In the genomic region with DNA sequence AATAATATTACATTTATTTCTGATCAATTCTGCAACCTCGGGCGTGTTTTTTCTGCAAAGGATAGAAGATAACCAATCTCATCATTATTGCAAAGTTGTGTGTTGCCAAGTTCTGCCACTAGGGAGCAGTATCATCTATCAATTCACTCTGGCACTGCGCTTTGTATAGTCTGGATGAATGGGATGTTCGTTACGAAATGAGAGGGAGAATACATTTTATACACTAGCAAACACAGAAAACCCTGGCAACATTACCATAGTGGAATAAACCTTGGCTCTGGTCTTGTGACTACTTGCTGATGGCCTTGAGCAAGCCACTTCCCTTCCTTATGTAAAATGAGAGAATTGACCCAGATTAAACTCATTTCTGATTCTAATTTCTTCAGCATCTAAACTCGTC, we compare ENCODE assay signal across 8 cellular contexts.
DNase-seq lines count a peak whose midpoint lies in the region; ATAC-seq and TF ChIP-seq lines count a peak whose summit lies in the region.

No MANE protein-coding gene starts in this region.

- H3K27me3 Mint-ChIP-seq in activated CD4-positive, alpha-beta memory T cell treated with anti-CD3 and anti-CD28 coated beads for 36 hours, result peaks cover 15% of the 10 kb centered on the region
- peaks cover 0 to 10% (median 3%) of the 10 kb centered on the region in 3 donors for H3K27me3 Mint-ChIP-seq in naive B cell

- DNase-seq in BJ (ENCODE audit: low read depth) (no peak), NCI-H460 (ENCODE audit: extremely low read depth, low read depth) (peak; percentile 45), naive B cell (peak; percentile 34), upper lobe of left lung (peak in 1 of 2 donors; percentile 29)
- peak; percentile 36 for DNase-seq in activated CD4-positive, alpha-beta memory T cell treated with anti-CD3 and anti-CD28 coated beads for 36 hours

- ATAC-seq in GM18909 (IDR thresholded peaks at IDR 0.05; ENCODE audit: poor library complexity, unreplicated experiment) (peak; percentile 80), HG03378 (IDR thresholded peaks at IDR 0.05; ENCODE audit: unreplicated experiment) (peak; percentile 89), esophagus mucosa (peak; percentile 79), naive B cell (ENCODE audit: low read depth in 2 of 2) (peak; percentile 49 to 71), upper lobe of left lung (ENCODE audit: low FRiP score in 2 of 2) (peak; percentile 66 to 92)

- H3K4me3 ChIP-seq in BJ (ENCODE audit: low read depth, low read length), result no peak overlapping the region
- H3K4me3 ChIP-seq in upper lobe of left lung, result no peak overlapping the region

- H3K4me1 ChIP-seq in upper lobe of left lung, result peaks cover 0 to 8% (median 4%) of the 10 kb centered on the region in 4 donors

- no peak overlapping the region for H3K27ac Mint-ChIP-seq in activated CD4-positive, alpha-beta memory T cell treated with anti-CD3 and anti-CD28 coated beads for 36 hours
- H3K27ac Mint-ChIP-seq in naive B cell, result peak overlapping the region in 1 of 6 donors; percentile 41

- H3K36me3 ChIP-seq in BJ (ENCODE audit: control insufficient read depth, insufficient read depth, low read length) (no peaks in the 10 kb centered on the region), upper lobe of left lung (no peaks in the 10 kb centered on the region)

- CTCF ChIA-PET in BJ (lab: Yijun Ruan, JAX), result interaction anchor here (0.6 to 7.1 kb wide), 5 partner anchors 10 to 397 kb away, joined by 3 to 65 read pairs (median 6); no protein-coding TSS in a partner anchor
- CTCF ChIA-PET in activated CD4-positive, alpha-beta memory T cell treated with anti-CD3 and anti-CD28 coated beads for 36 hours (lab: Charles Lee), result interaction anchor here (0.6 to 3.0 kb wide), 6 partner anchors 11 to 870 kb away, joined by 3 to 13 read pairs (median 3); no protein-coding TSS in a partner anchor

- H3K36me3 Mint-ChIP-seq in activated CD4-positive, alpha-beta memory T cell treated with anti-CD3 and anti-CD28 coated beads for 36 hours, result no peaks in the 10 kb centered on the region
- H3K36me3 Mint-ChIP-seq in naive B cell, result peaks cover 0 to 4% of the 10 kb centered on the region in 2 donors

- H3K27me3 ChIP-seq in BJ (ENCODE audit: control insufficient read depth, insufficient read depth, low read length), result no peaks in the 10 kb centered on the region
- H3K27me3 ChIP-seq in upper lobe of left lung, result no peaks in the 10 kb centered on the region

- no peaks in the 10 kb centered on the region for H3K9me3 Mint-ChIP-seq in activated CD4-positive, alpha-beta memory T cell treated with anti-CD3 and anti-CD28 coated beads for 36 hours
- H3K9me3 Mint-ChIP-seq in naive B cell, result no peaks in the 10 kb centered on the region

- H3K4me1 Mint-ChIP-seq in activated CD4-positive, alpha-beta memory T cell treated with anti-CD3 and anti-CD28 coated beads for 36 hours (ENCODE audit: low read depth), result peaks cover 2% of the 10 kb centered on the region
- H3K4me1 Mint-ChIP-seq in naive B cell, result peaks cover 4 to 7% (median 6%) of the 10 kb centered on the region in 3 donors

- no peak overlapping the region for H3K27ac ChIP-seq in upper lobe of left lung

- H3K4me3 Mint-ChIP-seq in activated CD4-positive, alpha-beta memory T cell treated with anti-CD3 and anti-CD28 coated beads for 36 hours, result no peak overlapping the region
- no peak overlapping the region for H3K4me3 Mint-ChIP-seq in naive B cell

- TF ChIP-seq EP300 in upper lobe of left lung (IDR thresholded peaks at IDR 0.05), result no peak

- POLR2A ChIA-PET in BJ (lab: Charles Lee), result no interaction called here
- POLR2A ChIA-PET in activated CD4-positive, alpha-beta memory T cell treated with anti-CD3 and anti-CD28 coated beads for 36 hours (lab: Charles Lee), result no interaction called here

- peak; percentile 78 for TF ChIP-seq CTCF in BJ (IDR thresholded peaks at IDR 0.05; ENCODE audit: insufficient read depth, low read depth, low read length)
- TF ChIP-seq CTCF in upper lobe of left lung (IDR thresholded peaks at IDR 0.05), result peak; percentile 69 to 81 (median 72)

- WGBS in upper lobe of left lung, 2 donors, result 6 to 9% methylated on average over 6 of the region's 6 CpGs

- TF ChIP-seq POLR2A in upper lobe of left lung (IDR thresholded peaks at IDR 0.05), result no peak

- no peaks in the 10 kb centered on the region for H3K9me3 ChIP-seq in upper lobe of left lung

- intact Hi-C loops in activated CD4-positive, alpha-beta memory T cell treated with anti-CD3 and anti-CD28 coated beads for 36 hours (cut with micrococcal nuclease), result loop anchor here (2.0 to 5.0 kb wide), 2 partner anchors 537 to 870 kb away; no protein-coding TSS in a partner anchor
